Comparison of ENCODE assay signal across 24 cellular contexts in the genomic region with DNA sequence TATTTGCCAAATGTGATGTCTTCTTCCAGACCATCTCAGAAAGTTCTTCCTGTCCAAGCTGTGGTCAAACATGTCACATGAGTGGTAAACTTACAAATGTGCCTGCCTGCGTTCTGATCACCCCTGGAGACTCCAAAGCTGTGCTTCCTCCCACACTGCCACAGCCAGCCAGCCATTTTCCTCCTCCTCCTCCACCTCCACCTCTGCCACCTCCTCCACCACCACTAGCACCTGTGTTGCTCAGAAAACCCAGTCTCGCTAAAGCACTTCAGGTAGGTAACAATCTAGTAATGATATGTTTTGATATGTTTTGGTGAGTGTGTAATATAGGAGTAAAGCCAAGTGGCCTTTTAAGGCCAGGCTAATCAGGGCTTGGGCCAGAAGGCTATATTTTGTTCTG.
"Had no signal": no experiment of that assay in that cellular context is flagged by ENCODE, and none has a peak within 500 bp of the region (broad histone marks: within the 10 kb centered on the region; RNA-seq: fewer than 3 reads in every experiment).

No MANE protein-coding gene starts in this region.

- H3K4me1 Mint-ChIP-seq: activated naive CD4-positive, alpha-beta T cell treated with anti-CD3 and anti-CD28 coated beads, Interleukin-2, amount 50 U/mL, for 24 hours; T-helper 17 cell; WTC11 had no signal

- H3K9me3 Mint-ChIP-seq: activated CD4-positive, alpha-beta memory T cell treated with anti-CD3 and anti-CD28 coated beads for 36 hours; activated naive CD4-positive, alpha-beta T cell treated with anti-CD3 and anti-CD28 coated beads, Interleukin-2, amount 50 U/mL, for 24 hours; activated T-cell treated with anti-CD3 and anti-CD28 coated beads, Interleukin-2, amount 50 U/mL, for 4 hours; activated T-helper 2 cell treated with anti-CD3 and anti-CD28 coated beads, Interferon-gamma antibody, Interleukin-2, Interleukin-4, amounts not matched to agents 10 μg/mL and 5 μg/mL and 100 μg/mL, durations not matched to agents 14 hours and 24 hours and 36 hours; WTC11 had no signal

- ATAC-seq: activated T-cell treated with anti-CD3 and anti-CD28 coated beads, Interleukin-2, amount 50 U/mL, for 4 hours; T-helper 17 cell; WTC11 had no signal

- H3K4me3 ChIP-seq: Peyer's patch, SJSA1 had no signal

- H3K4me3 Mint-ChIP-seq: activated CD4-positive, alpha-beta memory T cell treated with anti-CD3 and anti-CD28 coated beads for 36 hours; activated naive CD4-positive, alpha-beta T cell treated with anti-CD3 and anti-CD28 coated beads, Interleukin-2, amount 50 U/mL, for 24 hours; activated T-cell treated with anti-CD3 and anti-CD28 coated beads, Interleukin-2, amount 50 U/mL, for 4 hours; T-helper 17 cell; WTC11 had no signal

- H3K9me3 ChIP-seq: Peyer's patch, SJSA1 had no signal

- H3K27me3 ChIP-seq: Peyer's patch, SJSA1 had no signal

- H3K4me1 ChIP-seq: Peyer's patch, SJSA1 had no signal

- H3K27me3 Mint-ChIP-seq: activated CD4-positive, alpha-beta memory T cell treated with anti-CD3 and anti-CD28 coated beads for 36 hours; activated naive CD4-positive, alpha-beta T cell treated with anti-CD3 and anti-CD28 coated beads, Interleukin-2, amount 50 U/mL, for 24 hours; T-helper 17 cell had no signal

- H3K9ac ChIP-seq: KMS-11 had no signal

- H3K27ac ChIP-seq: KMS-11, Peyer's patch, SJSA1 had no signal

- H3K4me2 ChIP-seq: KMS-11 had no signal

- H3K27ac Mint-ChIP-seq: activated CD4-positive, alpha-beta memory T cell treated with anti-CD3 and anti-CD28 coated beads for 36 hours; activated naive CD4-positive, alpha-beta T cell treated with anti-CD3 and anti-CD28 coated beads, Interleukin-2, amount 50 U/mL, for 24 hours; activated T-helper 2 cell treated with anti-CD3 and anti-CD28 coated beads, Interferon-gamma antibody, Interleukin-2, Interleukin-4, amounts not matched to agents 10 μg/mL and 5 μg/mL and 100 μg/mL, durations not matched to agents 14 hours and 24 hours and 36 hours; WTC11 had no signal

- H3K36me3 ChIP-seq: Peyer's patch had no signal

- H3K36me3 Mint-ChIP-seq: activated naive CD4-positive, alpha-beta T cell treated with anti-CD3 and anti-CD28 coated beads, Interleukin-2, amount 50 U/mL, for 24 hours had no signal

- DNase-seq: activated CD4-positive, alpha-beta memory T cell treated with anti-CD3 and anti-CD28 coated beads for 36 hours; activated CD4-positive, alpha-beta T cell treated with anti-CD3 and anti-CD28 coated beads for 48 hours; activated CD4-positive, CD25-positive, alpha-beta regulatory T cell treated with anti-CD3 and anti-CD28 coated beads, Interleukin-2, amount 50 U/mL, for 72 hours; activated CD8-positive, alpha-beta memory T cell treated with anti-CD3 and anti-CD28 coated beads for 24 hours; activated gamma-delta T cell treated with Interleukin-2 at 50 U/mL for 16 hours; activated T-cell treated with anti-CD3 and anti-CD28 coated beads, Interleukin-2, amount 50 U/mL, for 4 hours; aorta; central memory CD4-positive, alpha-beta T cell; NCI-H1092; NCI-H1417; NCI-H2029 treated with DMSO at 0.1 percent for 48 hours; NCI-H345; NCI-H510A; NCI-H526 treated with DMSO at 0.1 percent for 48 hours; NCI-H82; Peyer's patch; SHP77; T-helper 17 cell; T-helper 9 cell had no signal
